In genomic region chr15:52008698-52009434, GRCh38 we compare ENCODE assay signal across 1 cellular context.
TF ChIP-seq lines count a peak whose summit lies in the region.

No MANE protein-coding gene starts in this region.

TF ChIP-seq in GM12878, 131 proteins besides CTCF, POLR2A, EP300 and RAD21:
- peak; percentile 79 for TF ChIP-seq SPI1 (IDR thresholded peaks at IDR 0.05; ENCODE audit: borderline replicate concordance, insufficient read depth, low read depth, low read length)
- no peak for TF ChIP-seq TCF3 (IDR thresholded peaks at IDR 0.05; ENCODE audit: borderline replicate concordance, insufficient read depth, low read depth, low read length)
- no peak for TF ChIP-seq JUNB (IDR thresholded peaks at IDR 0.05)
- no peak for TF ChIP-seq NBN (IDR thresholded peaks at IDR 0.05)
- TF ChIP-seq DPF2 (IDR thresholded peaks at IDR 0.05), result peak; percentile 43; the same call in 1 of the 2 replicates
- 0 out of 2 replicates have a peak, but pooled peaks have one; percentile 16 for TF ChIP-seq NR2C1 (IDR thresholded peaks at IDR 0.05)
- no peak for TF ChIP-seq MYB (IDR thresholded peaks at IDR 0.05; ENCODE audit: borderline replicate concordance, low read depth, low read length)
- TF ChIP-seq ATF2 (IDR thresholded peaks at IDR 0.05; ENCODE audit: low read length), result no peak
- no peak for TF ChIP-seq ETV6 (conservative IDR thresholded peaks at IDR 0.05 in 1 of 2, IDR thresholded peaks at IDR 0.05 in 1 of 2; ENCODE audit: borderline replicate concordance in 1 of 2, low read depth in 1 of 2)
- TF ChIP-seq ATF3 (IDR thresholded peaks at IDR 0.05; ENCODE audit: borderline replicate concordance, extremely low read depth, low read depth, low read length), result no peak
- 0 out of 2 replicates have a peak, but pooled peaks have one; percentile 27 for TF ChIP-seq ZNF217 (IDR thresholded peaks at IDR 0.05)
- TF ChIP-seq, protein P1, sequence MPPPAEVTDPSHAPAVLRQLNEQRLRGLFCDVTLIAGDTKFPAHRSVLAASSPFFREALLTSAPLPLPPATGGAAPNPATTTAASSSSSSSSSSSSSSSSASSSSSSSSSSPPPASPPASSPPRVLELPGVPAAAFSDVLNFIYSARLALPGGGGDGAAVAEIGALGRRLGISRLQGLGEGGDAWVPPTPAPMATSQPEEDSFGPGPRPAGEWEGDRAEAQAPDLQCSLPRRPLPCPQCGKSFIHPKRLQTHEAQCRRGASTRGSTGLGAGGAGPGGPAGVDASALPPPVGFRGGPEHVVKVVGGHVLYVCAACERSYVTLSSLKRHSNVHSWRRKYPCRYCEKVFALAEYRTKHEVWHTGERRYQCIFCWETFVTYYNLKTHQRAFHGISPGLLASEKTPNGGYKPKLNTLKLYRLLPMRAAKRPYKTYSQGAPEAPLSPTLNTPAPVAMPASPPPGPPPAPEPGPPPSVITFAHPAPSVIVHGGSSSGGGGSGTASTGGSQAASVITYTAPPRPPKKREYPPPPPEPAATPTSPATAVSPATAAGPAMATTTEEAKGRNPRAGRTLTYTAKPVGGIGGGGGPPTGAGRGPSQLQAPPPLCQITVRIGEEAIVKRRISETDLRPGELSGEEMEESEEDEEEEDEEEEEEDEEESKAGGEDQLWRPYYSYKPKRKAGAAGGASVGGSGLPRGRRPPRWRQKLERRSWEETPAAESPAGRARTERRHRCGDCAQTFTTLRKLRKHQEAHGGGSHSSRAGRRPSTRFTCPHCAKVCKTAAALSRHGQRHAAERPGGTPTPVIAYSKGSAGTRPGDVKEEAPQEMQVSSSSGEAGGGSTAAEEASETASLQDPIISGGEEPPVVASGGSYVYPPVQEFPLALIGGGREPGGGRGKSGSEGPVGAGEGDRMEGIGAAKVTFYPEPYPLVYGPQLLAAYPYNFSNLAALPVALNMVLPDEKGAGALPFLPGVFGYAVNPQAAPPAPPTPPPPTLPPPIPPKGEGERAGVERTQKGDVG (CRISPR knock-in tag; IDR thresholded peaks at IDR 0.05), result no peak; the same call in 1 of the 2 replicates
- TF ChIP-seq RAD51 (IDR thresholded peaks at IDR 0.05), result peak; percentile 59
- TF ChIP-seq ZNF24 (IDR thresholded peaks at IDR 0.05), result no peak
- TF ChIP-seq IKZF1 (conservative IDR thresholded peaks at IDR 0.05), result peak; percentile 49
- no peak for TF ChIP-seq GABPA (IDR thresholded peaks at IDR 0.05; ENCODE audit: low read depth)
- no peak for TF ChIP-seq CBX5 (IDR thresholded peaks at IDR 0.05; ENCODE audit: low read depth)
- TF ChIP-seq BHLHE40 (IDR thresholded peaks at IDR 0.05; ENCODE audit: borderline replicate concordance in 1 of 2, low read depth in 2 of 2, low read length in 1 of 2), result peak in 1 of 2 experiments; percentile 29; a peak in 1 of 4 replicates
- peak; percentile 52; the same call in 1 of the 2 replicates for TF ChIP-seq ZNF592 (IDR thresholded peaks at IDR 0.05)
- 0 out of 2 replicates have a peak, but pooled peaks have one; percentile 19 for TF ChIP-seq SMARCA5 (IDR thresholded peaks at IDR 0.05)
- TF ChIP-seq ZNF687 (IDR thresholded peaks at IDR 0.05), result peak; percentile 77
- TF ChIP-seq IKZF2 (IDR thresholded peaks at IDR 0.05), result peak; percentile 53 to 63; a peak in 3 of 4 replicates
- TF ChIP-seq, protein P2, sequence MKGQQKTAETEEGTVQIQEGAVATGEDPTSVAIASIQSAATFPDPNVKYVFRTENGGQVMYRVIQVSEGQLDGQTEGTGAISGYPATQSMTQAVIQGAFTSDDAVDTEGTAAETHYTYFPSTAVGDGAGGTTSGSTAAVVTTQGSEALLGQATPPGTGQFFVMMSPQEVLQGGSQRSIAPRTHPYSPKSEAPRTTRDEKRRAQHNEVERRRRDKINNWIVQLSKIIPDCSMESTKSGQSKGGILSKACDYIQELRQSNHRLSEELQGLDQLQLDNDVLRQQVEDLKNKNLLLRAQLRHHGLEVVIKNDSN (IDR thresholded peaks at IDR 0.05; ENCODE audit: borderline replicate concordance, extremely low read length, insufficient read depth, low read depth, low read length), result no peak
- TF ChIP-seq PML (IDR thresholded peaks at IDR 0.05; ENCODE audit: low read length), result no peak
- TF ChIP-seq NR2F1 (conservative IDR thresholded peaks at IDR 0.05), result 0 out of 2 replicates have a peak, but pooled peaks have one; percentile 38
- TF ChIP-seq ZNF622 (IDR thresholded peaks at IDR 0.05), result no peak
- TF ChIP-seq SIX5 (IDR thresholded peaks at IDR 0.05; ENCODE audit: low read depth, low read length, severe bottlenecking), result no peak
- TF ChIP-seq CHD1 (IDR thresholded peaks at IDR 0.05; ENCODE audit: low read depth, low read length), result no peak
- TF ChIP-seq, protein P3, sequence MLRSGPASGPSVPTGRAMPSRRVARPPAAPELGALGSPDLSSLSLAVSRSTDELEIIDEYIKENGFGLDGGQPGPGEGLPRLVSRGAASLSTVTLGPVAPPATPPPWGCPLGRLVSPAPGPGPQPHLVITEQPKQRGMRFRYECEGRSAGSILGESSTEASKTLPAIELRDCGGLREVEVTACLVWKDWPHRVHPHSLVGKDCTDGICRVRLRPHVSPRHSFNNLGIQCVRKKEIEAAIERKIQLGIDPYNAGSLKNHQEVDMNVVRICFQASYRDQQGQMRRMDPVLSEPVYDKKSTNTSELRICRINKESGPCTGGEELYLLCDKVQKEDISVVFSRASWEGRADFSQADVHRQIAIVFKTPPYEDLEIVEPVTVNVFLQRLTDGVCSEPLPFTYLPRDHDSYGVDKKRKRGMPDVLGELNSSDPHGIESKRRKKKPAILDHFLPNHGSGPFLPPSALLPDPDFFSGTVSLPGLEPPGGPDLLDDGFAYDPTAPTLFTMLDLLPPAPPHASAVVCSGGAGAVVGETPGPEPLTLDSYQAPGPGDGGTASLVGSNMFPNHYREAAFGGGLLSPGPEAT (IDR thresholded peaks at IDR 0.05; ENCODE audit: low read depth), result no peak; the same call in 1 of the 2 replicates
- TF ChIP-seq, protein P4, sequence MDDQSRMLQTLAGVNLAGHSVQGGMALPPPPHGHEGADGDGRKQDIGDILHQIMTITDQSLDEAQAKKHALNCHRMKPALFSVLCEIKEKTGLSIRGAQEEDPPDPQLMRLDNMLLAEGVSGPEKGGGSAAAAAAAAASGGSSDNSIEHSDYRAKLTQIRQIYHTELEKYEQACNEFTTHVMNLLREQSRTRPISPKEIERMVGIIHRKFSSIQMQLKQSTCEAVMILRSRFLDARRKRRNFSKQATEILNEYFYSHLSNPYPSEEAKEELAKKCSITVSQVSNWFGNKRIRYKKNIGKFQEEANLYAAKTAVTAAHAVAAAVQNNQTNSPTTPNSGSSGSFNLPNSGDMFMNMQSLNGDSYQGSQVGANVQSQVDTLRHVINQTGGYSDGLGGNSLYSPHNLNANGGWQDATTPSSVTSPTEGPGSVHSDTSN (IDR thresholded peaks at IDR 0.05; ENCODE audit: insufficient replicate concordance, low read depth, low read length), result no peak
